Comparison of ENCODE assay signal across 10 cellular contexts in genomic region chr6:37489697-37490336, GRCh38. TPM values are rescaled to one million over a fixed set of nuclear protein-coding genes. Genes with fewer than 3 reads are reported as not detected.
DNase-seq lines count a peak whose midpoint lies in the region; ATAC-seq, FAIRE-seq and TF ChIP-seq lines count a peak whose summit lies in the region.
"Had no signal": no experiment of that assay in that cellular context is flagged by ENCODE, and none has a peak within 500 bp of the region (broad histone marks: within the 10 kb centered on the region; RNA-seq: fewer than 3 reads in every experiment).

No MANE protein-coding gene starts in this region.

- H3K27ac ChIP-seq in HEK293 (ENCODE audit: extremely low read depth, low read depth, low read length) = no peak overlapping the region

- H3K9me3 ChIP-seq in HEK293 (ENCODE audit: control insufficient read depth, insufficient read depth, low read depth, low read length) = no peaks in the 10 kb centered on the region

- POLR2A ChIA-PET in HEK293 (lab: Yijun Ruan, JAX) = no interaction called here

- DNase-seq in D721Med (ENCODE audit: insufficient read length, low spot score) (no peak), left kidney (ENCODE audit: low read depth, low spot score) (peak; percentile 18), NCI-H2029 treated with DMSO at 0.1 percent for 48 hours (lab: John Stamatoyannopoulos, UW) (no peak), NCI-H187 treated with DMSO at 0.1 percent for 48 hours (lab: John Stamatoyannopoulos, UW) (no peak), GM20000 (ENCODE audit: low spot score) (no peak)
- DNase-seq: SW 1271 had no signal

- peak overlapping the region; percentile 86 for H3K4me3 Mint-ChIP-seq in activated T-helper 17 cell treated with anti-CD3 and anti-CD28 coated beads, Interleukin-2, amount 50 U/mL, for 72 hours
- H3K4me3 Mint-ChIP-seq: nephron had no signal

- peaks cover 53% of the 10 kb centered on the region for H3K4me1 Mint-ChIP-seq in activated T-helper 17 cell treated with anti-CD3 and anti-CD28 coated beads, Interleukin-2, amount 50 U/mL, for 72 hours

- H3K27ac Mint-ChIP-seq in activated T-helper 17 cell treated with anti-CD3 and anti-CD28 coated beads, Interleukin-2, amount 50 U/mL, for 72 hours = peak overlapping the region; percentile 97

- H3K4me1 ChIP-seq in HEK293 (ENCODE audit: control insufficient read depth, insufficient read depth, low read length) = peaks cover 10% of the 10 kb centered on the region

- H3K9me3 Mint-ChIP-seq in activated T-helper 17 cell treated with anti-CD3 and anti-CD28 coated beads, Interleukin-2, amount 50 U/mL, for 72 hours = no peaks in the 10 kb centered on the region
- H3K9me3 Mint-ChIP-seq: nephron had no signal

- CTCF ChIA-PET in HEK293 (lab: Yijun Ruan, JAX) = interaction anchor here (0.7 to 1.0 kb wide), 5 partner anchors 8 to 118 kb away, joined by 3 to 4 read pairs (median 3); no protein-coding TSS in a partner anchor

- H3K36me3 Mint-ChIP-seq in activated T-helper 17 cell treated with anti-CD3 and anti-CD28 coated beads, Interleukin-2, amount 50 U/mL, for 72 hours (ENCODE audit: low read depth) = peaks cover 34% of the 10 kb centered on the region

- TF ChIP-seq CTCF in D721Med (IDR thresholded peaks at IDR 0.05; ENCODE audit: insufficient read depth, missing control alignments) (peak; percentile 6), HEK293 (tag by site-specific recombination; IDR thresholded peaks at IDR 0.05) (peak; percentile 72), GM20000 (IDR thresholded peaks at IDR 0.05; ENCODE audit: extremely low read depth, missing control alignments) (no peak)

- peak; percentile 17 for ATAC-seq in activated T-helper 17 cell treated with anti-CD3 and anti-CD28 coated beads, Interleukin-2, amount 50 U/mL, for 72 hours (replicated peaks)
- no peak for ATAC-seq in HG03442 (IDR thresholded peaks at IDR 0.05; ENCODE audit: unreplicated experiment)

- FAIRE-seq in D721Med (lab: Jason Lieb, UNC) = no peak

- H3K4me3 ChIP-seq in HEK293 (ENCODE audit: low read depth, low read length) = no peak overlapping the region

- no peaks in the 10 kb centered on the region for H3K27me3 Mint-ChIP-seq in activated T-helper 17 cell treated with anti-CD3 and anti-CD28 coated beads, Interleukin-2, amount 50 U/mL, for 72 hours

- H3K36me3 ChIP-seq in HEK293 (ENCODE audit: control insufficient read depth in 2 of 2, insufficient read depth in 1 of 2, low read length in 2 of 2) = peaks cover 0 to 5% of the 10 kb centered on the region in 2 experiments; a peak in 1 of 3 replicates

TF ChIP-seq in HEK293, 187 proteins besides CTCF, POLR2A, EP300 and RAD21 (continues in another document):
- TF ChIP-seq ZNF18 (tag by site-specific recombination; IDR thresholded peaks at IDR 0.05) (peak; percentile 98), ZNF664 (tag by site-specific recombination; IDR thresholded peaks at IDR 0.05) (no peak), ZNF510 (tag by site-specific recombination; IDR thresholded peaks at IDR 0.05; ENCODE audit: insufficient replicate concordance) (no peak), MZF1 (tag by site-specific recombination; IDR thresholded peaks at IDR 0.05; ENCODE audit: borderline replicate concordance) (no peak), TRIM28 (IDR thresholded peaks at IDR 0.05; ENCODE audit: borderline replicate concordance, low read length) (no peak), GLIS1 (tag by site-specific recombination; IDR thresholded peaks at IDR 0.05) (peak; percentile 95), ZNF830 (tag by site-specific recombination; IDR thresholded peaks at IDR 0.05; ENCODE audit: low read depth) (no peak), ZBTB48 (tag by site-specific recombination; IDR thresholded peaks at IDR 0.05) (peak; percentile 52; the same call in 1 of the 2 replicates), ZNF501 (tag by site-specific recombination; IDR thresholded peaks at IDR 0.05) (no peak), ZNF776 (tag by site-specific recombination; IDR thresholded peaks at IDR 0.05; ENCODE audit: borderline replicate concordance) (no peak), GLI2 (tag by site-specific recombination; IDR thresholded peaks at IDR 0.05; ENCODE audit: borderline replicate concordance, low read depth) (no peak), SCRT1 (tag by site-specific recombination; IDR thresholded peaks at IDR 0.05; ENCODE audit: borderline replicate concordance) (no peak), HOXD13 (CRISPR knock-in tag; IDR thresholded peaks at IDR 0.05; ENCODE audit: borderline replicate concordance) (no peak), ZFHX2 (tag by site-specific recombination; conservative IDR thresholded peaks at IDR 0.05) (peak; percentile 34; the same call in 1 of the 2 replicates), ZNF433 (tag by site-specific recombination; IDR thresholded peaks at IDR 0.05; ENCODE audit: low read depth) (no peak), ZXDB (tag by site-specific recombination; IDR thresholded peaks at IDR 0.05) (peak; percentile 65), ZNF704 (tag by site-specific recombination; IDR thresholded peaks at IDR 0.05) (no peak), ZNF302 (tag by site-specific recombination; IDR thresholded peaks at IDR 0.05; ENCODE audit: low read depth) (no peak), ZNF558 (tag by site-specific recombination; IDR thresholded peaks at IDR 0.05) (no peak), ZNF146 (tag by site-specific recombination; IDR thresholded peaks at IDR 0.05) (no peak), ZNF623 (tag by site-specific recombination; IDR thresholded peaks at IDR 0.05) (no peak), ZNF423 (tag by site-specific recombination; IDR thresholded peaks at IDR 0.05) (peak; percentile 71; the same call in 1 of the 2 replicates), BCL11B (tag by site-specific recombination; IDR thresholded peaks at IDR 0.05; ENCODE audit: low read depth) (no peak)
- TF ChIP-seq, protein P1, sequence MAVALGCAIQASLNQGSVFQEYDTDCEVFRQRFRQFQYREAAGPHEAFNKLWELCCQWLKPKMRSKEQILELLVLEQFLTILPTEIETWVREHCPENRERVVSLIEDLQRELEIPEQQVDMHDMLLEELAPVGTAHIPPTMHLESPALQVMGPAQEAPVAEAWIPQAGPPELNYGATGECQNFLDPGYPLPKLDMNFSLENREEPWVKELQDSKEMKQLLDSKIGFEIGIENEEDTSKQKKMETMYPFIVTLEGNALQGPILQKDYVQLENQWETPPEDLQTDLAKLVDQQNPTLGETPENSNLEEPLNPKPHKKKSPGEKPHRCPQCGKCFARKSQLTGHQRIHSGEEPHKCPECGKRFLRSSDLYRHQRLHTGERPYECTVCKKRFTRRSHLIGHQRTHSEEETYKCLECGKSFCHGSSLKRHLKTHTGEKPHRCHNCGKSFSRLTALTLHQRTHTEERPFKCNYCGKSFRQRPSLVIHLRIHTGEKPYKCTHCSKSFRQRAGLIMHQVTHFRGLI (tag by site-specific recombination; IDR thresholded peaks at IDR 0.05) = no peak
- TF ChIP-seq, protein P2, sequence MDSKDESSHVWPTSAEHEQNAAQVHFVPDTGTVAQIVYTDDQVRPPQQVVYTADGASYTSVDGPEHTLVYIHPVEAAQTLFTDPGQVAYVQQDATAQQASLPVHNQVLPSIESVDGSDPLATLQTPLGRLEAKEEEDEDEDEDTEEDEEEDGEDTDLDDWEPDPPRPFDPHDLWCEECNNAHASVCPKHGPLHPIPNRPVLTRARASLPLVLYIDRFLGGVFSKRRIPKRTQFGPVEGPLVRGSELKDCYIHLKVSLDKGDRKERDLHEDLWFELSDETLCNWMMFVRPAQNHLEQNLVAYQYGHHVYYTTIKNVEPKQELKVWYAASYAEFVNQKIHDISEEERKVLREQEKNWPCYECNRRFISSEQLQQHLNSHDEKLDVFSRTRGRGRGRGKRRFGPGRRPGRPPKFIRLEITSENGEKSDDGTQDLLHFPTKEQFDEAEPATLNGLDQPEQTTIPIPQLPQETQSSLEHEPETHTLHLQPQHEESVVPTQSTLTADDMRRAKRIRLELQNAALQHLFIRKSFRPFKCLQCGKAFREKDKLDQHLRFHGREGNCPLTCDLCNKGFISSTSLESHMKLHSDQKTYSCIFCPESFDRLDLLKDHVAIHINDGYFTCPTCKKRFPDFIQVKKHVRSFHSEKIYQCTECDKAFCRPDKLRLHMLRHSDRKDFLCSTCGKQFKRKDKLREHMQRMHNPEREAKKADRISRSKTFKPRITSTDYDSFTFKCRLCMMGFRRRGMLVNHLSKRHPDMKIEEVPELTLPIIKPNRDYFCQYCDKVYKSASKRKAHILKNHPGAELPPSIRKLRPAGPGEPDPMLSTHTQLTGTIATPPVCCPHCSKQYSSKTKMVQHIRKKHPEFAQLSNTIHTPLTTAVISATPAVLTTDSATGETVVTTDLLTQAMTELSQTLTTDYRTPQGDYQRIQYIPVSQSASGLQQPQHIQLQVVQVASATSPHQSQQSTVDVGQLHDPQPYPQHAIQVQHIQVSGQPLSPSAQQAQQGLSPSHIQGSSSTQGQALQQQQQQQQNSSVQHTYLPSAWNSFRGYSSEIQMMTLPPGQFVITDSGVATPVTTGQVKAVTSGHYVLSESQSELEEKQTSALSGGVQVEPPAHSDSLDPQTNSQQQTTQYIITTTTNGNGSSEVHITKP (tag by site-specific recombination; IDR thresholded peaks at IDR 0.05) = peak; percentile 82

RNA-seq across cellular contexts. Expression of gene CCDC167, which starts 9.9 kb away (rescaled TPM):
- 10 to 100 TPM; 39.2 to 78.5 TPM for total RNA-seq in activated T-helper 17 cell treated with anti-CD3 and anti-CD28 coated beads, Interleukin-2, amount 50 U/mL, for 72 hours

RNA-seq across cellular contexts. Expression of gene CMTR1, which starts 56.8 kb away (rescaled TPM):
- 10 to 100 TPM; 37.8 to 51.8 TPM for total RNA-seq in activated T-helper 17 cell treated with anti-CD3 and anti-CD28 coated beads, Interleukin-2, amount 50 U/mL, for 72 hours
